28 cellular contexts compared by ENCODE assay signal in genomic region chr6:25547797-25548196, GRCh38.
"Had no signal": no experiment of that assay in that cellular context is flagged by ENCODE, and none has a peak within 500 bp of the region (broad histone marks: within the 10 kb centered on the region; RNA-seq: fewer than 3 reads in every experiment).

No MANE protein-coding gene starts in this region.

- H3K27ac Mint-ChIP-seq: mesothelial cell of epicardium; natural killer cell; nephron progenitor cell; neural progenitor cell; stimulated activated effector memory CD8-positive, alpha-beta T cell treated with anti-CD3 and anti-CD28 coated beads, Interleukin-12 subunit alpha, Interleukin-12 subunit beta, amount 100 ng/mL, for 72 hours; stimulated activated naive CD8-positive, alpha-beta T cell treated with anti-CD3 and anti-CD28 coated beads, Interleukin-15, Interleukin-2, amounts not matched to agents 100 ng/mL and 50 ng/mL, for 24 hours had no signal

- H3K27ac ChIP-seq: hepatocyte, neural progenitor cell, neutrophil, parathyroid adenoma, psoas muscle, right lobe of liver, skin epidermis, suprapubic skin, thoracic aorta, tibial artery, upper lobe of right lung had no signal

- ATAC-seq: left lobe of liver; natural killer cell; psoas muscle; right lobe of liver; stimulated activated effector memory CD8-positive, alpha-beta T cell treated with anti-CD3 and anti-CD28 coated beads, Interleukin-12 subunit alpha, Interleukin-12 subunit beta, amount 100 ng/mL, for 72 hours; upper lobe of right lung had no signal

- H3K9me3 Mint-ChIP-seq: mesothelial cell of epicardium; naive B cell; natural killer cell; nephron progenitor cell; neural progenitor cell; stimulated activated effector memory CD8-positive, alpha-beta T cell treated with anti-CD3 and anti-CD28 coated beads, Interleukin-12 subunit alpha, Interleukin-12 subunit beta, amount 100 ng/mL, for 72 hours; stimulated activated naive CD8-positive, alpha-beta T cell treated with anti-CD3 and anti-CD28 coated beads, Interleukin-15, Interleukin-2, amounts not matched to agents 100 ng/mL and 50 ng/mL, for 24 hours had no signal

- H3K4me3 Mint-ChIP-seq: mesothelial cell of epicardium; natural killer cell; nephron progenitor cell; neural progenitor cell; stimulated activated effector memory CD8-positive, alpha-beta T cell treated with anti-CD3 and anti-CD28 coated beads, Interleukin-12 subunit alpha, Interleukin-12 subunit beta, amount 100 ng/mL, for 72 hours; stimulated activated naive CD8-positive, alpha-beta T cell treated with anti-CD3 and anti-CD28 coated beads, Interleukin-15, Interleukin-2, amounts not matched to agents 100 ng/mL and 50 ng/mL, for 24 hours had no signal

- DNase-seq: head of caudate nucleus; islet precursor cell; mesendoderm; naive B cell; natural killer cell; nephron progenitor cell; occipital lobe; psoas muscle; right lobe of liver; stimulated activated CD4-positive, alpha-beta T cell treated with anti-CD3 and anti-CD28 coated beads, Interleukin-12 subunit alpha, Interleukin-12 subunit beta, amount 100 ng/mL, for 4 hours; stimulated activated CD4-positive, alpha-beta T cell treated with anti-CD3 and anti-CD28 coated beads, Interleukin-15, amount 100 ng/mL, for 24 hours; stimulated activated CD4-positive, alpha-beta T cell treated with anti-CD3 and anti-CD28 coated beads, Interleukin-4, amount 100 ng/mL, for 24 hours; stimulated activated naive CD4-positive, alpha-beta T cell; tibial artery; trophoblast cell; upper lobe of right lung had no signal

- H2AFZ ChIP-seq: hepatocyte, neural progenitor cell, parathyroid adenoma had no signal

- H3K36me3 ChIP-seq: neural progenitor cell, neutrophil, right lobe of liver, suprapubic skin, thoracic aorta, upper lobe of right lung had no signal

- H3K4me1 Mint-ChIP-seq: natural killer cell; neural progenitor cell; stimulated activated effector memory CD8-positive, alpha-beta T cell treated with anti-CD3 and anti-CD28 coated beads, Interleukin-12 subunit alpha, Interleukin-12 subunit beta, amount 100 ng/mL, for 72 hours had no signal

- H3K27me3 Mint-ChIP-seq: naive B cell; stimulated activated naive CD8-positive, alpha-beta T cell treated with anti-CD3 and anti-CD28 coated beads, Interleukin-15, Interleukin-2, amounts not matched to agents 100 ng/mL and 50 ng/mL, for 24 hours had no signal

- H3K4me1 ChIP-seq: neural progenitor cell, parathyroid adenoma, psoas muscle, right lobe of liver, suprapubic skin, tibial artery, upper lobe of right lung had no signal

- H3K36me3 Mint-ChIP-seq: mesothelial cell of epicardium; naive B cell; natural killer cell; neural progenitor cell; stimulated activated effector memory CD8-positive, alpha-beta T cell treated with anti-CD3 and anti-CD28 coated beads, Interleukin-12 subunit alpha, Interleukin-12 subunit beta, amount 100 ng/mL, for 72 hours had no signal

- H3K4me3 ChIP-seq: hepatocyte, lung, neural progenitor cell, psoas muscle, right lobe of liver, skin epidermis, suprapubic skin, thoracic aorta, tibial artery, upper lobe of right lung had no signal

- H3K4me2 ChIP-seq: hepatocyte, neural progenitor cell had no signal

- H3K27me3 ChIP-seq: hepatocyte, neural progenitor cell, neutrophil, right lobe of liver, suprapubic skin, tibial artery, upper lobe of right lung had no signal

- H3K9me3 ChIP-seq: neutrophil, psoas muscle, right lobe of liver, suprapubic skin, thoracic aorta, tibial artery, upper lobe of right lung had no signal

- H3K79me2 ChIP-seq: hepatocyte, parathyroid adenoma had no signal
